ENCODE assay signal across 14 cellular contexts in genomic region chr1:209527993-209528392, GRCh38. TPM values are rescaled to one million over a fixed set of nuclear protein-coding genes. Genes with fewer than 3 reads are reported as not detected.
DNase-seq lines count a peak whose midpoint lies in the region; ATAC-seq and TF ChIP-seq lines count a peak whose summit lies in the region.
"Had no signal": no experiment of that assay in that cellular context is flagged by ENCODE, and none has a peak within 500 bp of the region (broad histone marks: within the 10 kb centered on the region; RNA-seq: fewer than 3 reads in every experiment).

No MANE protein-coding gene starts in this region.

- H3K4me3 Mint-ChIP-seq in type B pancreatic cell: no peak overlapping the region
- H3K4me3 Mint-ChIP-seq: activated naive CD8-positive, alpha-beta T cell; IgD-negative memory B cell had no signal

- H3K36me3 Mint-ChIP-seq in type B pancreatic cell: no peaks in the 10 kb centered on the region
- H3K36me3 Mint-ChIP-seq: activated naive CD8-positive, alpha-beta T cell; IgD-negative memory B cell had no signal

- H3K4me1 Mint-ChIP-seq in type B pancreatic cell (ENCODE audit: unreplicated experiment): peaks cover 22% of the 10 kb centered on the region
- H3K4me1 Mint-ChIP-seq: IgD-negative memory B cell had no signal

- peak; percentile 39 for DNase-seq in NCI-H1092 treated with DMSO at 0.1 percent for 48 hours (lab: John Stamatoyannopoulos, UW)
- no peak for DNase-seq in NCI-H1092 (lab: John Stamatoyannopoulos, UW)
- peak; percentile 51 for DNase-seq in left lobe of liver (ENCODE audit: low spot score)
- DNase-seq in type B pancreatic cell (ENCODE audit: extremely low spot score, unreplicated experiment): no peak
- no peak for DNase-seq in GM20000 (ENCODE audit: low spot score)
- no peak for DNase-seq in NCI-H1105 (lab: John Stamatoyannopoulos, UW)
- DNase-seq: 8988T, GOT3, RPMI8226 had no signal

- no peak for TF ChIP-seq CTCF in VCaP (conservative IDR thresholded peaks at IDR 0.05)
- no peak for TF ChIP-seq CTCF in type B pancreatic cell (conservative IDR thresholded peaks at IDR 0.05)
- no peak for TF ChIP-seq CTCF in GM20000 (IDR thresholded peaks at IDR 0.05; ENCODE audit: extremely low read depth, missing control alignments)

- H3K27me3 Mint-ChIP-seq in type B pancreatic cell: peaks cover 19% of the 10 kb centered on the region

- H3K9me3 Mint-ChIP-seq in type B pancreatic cell: no peaks in the 10 kb centered on the region
- H3K9me3 Mint-ChIP-seq: IgD-negative memory B cell had no signal

- ATAC-seq in left lobe of liver (peak; percentile 89), HG02678 (IDR thresholded peaks at IDR 0.05; ENCODE audit: unreplicated experiment) (no peak)

- peak overlapping the region; percentile 80 for H3K27ac ChIP-seq in VCaP

- peak overlapping the region; percentile 22 for H3K27ac Mint-ChIP-seq in type B pancreatic cell
- H3K27ac Mint-ChIP-seq: activated naive CD8-positive, alpha-beta T cell; IgD-negative memory B cell had no signal

RNA-seq across cellular contexts. Expression of gene CAMK1G, which starts 55.5 kb away (rescaled TPM):
- total RNA-seq in left lobe of liver: 0.13 TPM
- total RNA-seq in type B pancreatic cell (ENCODE audit: low replicate concordance): 2.0 and 9.4 TPM in 2 replicates
- total RNA-seq: dermis microvascular lymphatic vessel endothelial cell had no signal

Comparison
In these comparisons a context has a peak if more than half of its experiments do, and no peak if none do; other contexts are left out.
1. DNase-seq: peak in NCI-H1092 treated with DMSO at 0.1 percent for 48 hours (single experiment) and left lobe of liver (single experiment); none in NCI-H1092 (single experiment), type B pancreatic cell (single experiment), GM20000 (single experiment) and NCI-H1105 (single experiment).